ENCODE assay signal across 9 cellular contexts in genomic region chr4:102170910-102171309, GRCh38.
"Had no signal": no experiment of that assay in that cellular context is flagged by ENCODE, and none has a peak within 500 bp of the region (broad histone marks: within the 10 kb centered on the region; RNA-seq: fewer than 3 reads in every experiment).

No MANE protein-coding gene starts in this region.

- H3K36me3 ChIP-seq: HAP-1 had no signal

- FAIRE-seq: HTR-8/SVneo had no signal

- H2AFZ ChIP-seq: GM23248 had no signal

- H3K4me3 Mint-ChIP-seq: HFFc6 had no signal

- H3K9ac ChIP-seq: GM23248, KMS-11 had no signal

- H3K27ac ChIP-seq: GM23248, KMS-11 had no signal

- H3K27ac Mint-ChIP-seq: HFFc6 had no signal

- DNase-seq: GM23248, GOT3, H7, HFFc6, KBM-7 had no signal

- H3K4me2 ChIP-seq: KMS-11 had no signal

- H3K4me3 ChIP-seq: GM23248, HAP-1 had no signal

- ATAC-seq: HCT116 had no signal
